9 cellular contexts compared by ENCODE assay signal in genomic region chr16:11251525-11252481, GRCh38. TPM values are rescaled to one million over a fixed set of nuclear protein-coding genes. Genes with fewer than 3 reads are reported as not detected.
DNase-seq lines count a peak whose midpoint lies in the region; TF ChIP-seq lines count a peak whose summit lies in the region.
"Had no signal": no experiment of that assay in that cellular context is flagged by ENCODE, and none has a peak within 500 bp of the region (broad histone marks: within the 10 kb centered on the region; RNA-seq: fewer than 3 reads in every experiment).

No MANE protein-coding gene starts in this region.

- peaks cover 68% of the 10 kb centered on the region for H3K36me3 Mint-ChIP-seq in activated CD4-positive, alpha-beta memory T cell treated with anti-CD3 and anti-CD28 coated beads for 36 hours

- H3K27ac Mint-ChIP-seq in activated CD4-positive, alpha-beta memory T cell treated with anti-CD3 and anti-CD28 coated beads for 36 hours: peak overlapping the region; percentile 97

- H3K27ac ChIP-seq in RWPE1 (no peak overlapping the region), sigmoid colon (no peak overlapping the region)

- H3K36me3 ChIP-seq in sigmoid colon: no peaks in the 10 kb centered on the region

- peaks cover 6% of the 10 kb centered on the region for H3K27me3 Mint-ChIP-seq in activated CD4-positive, alpha-beta memory T cell treated with anti-CD3 and anti-CD28 coated beads for 36 hours

- no peaks in the 10 kb centered on the region for H3K9me3 ChIP-seq in sigmoid colon

- H3K4me3 ChIP-seq in sigmoid colon: no peak overlapping the region

- CTCF ChIA-PET in activated CD4-positive, alpha-beta memory T cell treated with anti-CD3 and anti-CD28 coated beads for 36 hours (lab: Charles Lee): interaction anchor here (0.7 to 3.1 kb wide), 17 partner anchors 14 to 333 kb away, joined by 3 to 29 read pairs (median 4); no protein-coding TSS in a partner anchor
- CTCF ChIA-PET in RWPE1 (lab: Yijun Ruan, JAX): interaction anchor here (0.6 to 1.6 kb wide), 2 partner anchors 69 to 288 kb away, joined by 4 to 6 read pairs; no protein-coding TSS in a partner anchor

- H3K9me3 Mint-ChIP-seq in activated CD4-positive, alpha-beta memory T cell treated with anti-CD3 and anti-CD28 coated beads for 36 hours: peaks cover 2% of the 10 kb centered on the region

- intact Hi-C loops in activated CD4-positive, alpha-beta memory T cell treated with anti-CD3 and anti-CD28 coated beads for 36 hours (cut with micrococcal nuclease): loop anchor here (1.0 to 5.0 kb wide), 8 partner anchors 18 to 288 kb away; no protein-coding TSS in a partner anchor
- intact Hi-C loops in sigmoid colon (cut with DNase I): loop anchor here (10.0 kb wide), 2 partner anchors 117 to 507 kb away; partner anchors contain the start of gene NUBP1

- H3K4me1 ChIP-seq in sigmoid colon: peaks cover 0 to 27% (median 14%) of the 10 kb centered on the region in 4 donors

- WGBS in sigmoid colon, 2 donors: 65 to 77% methylated on average over 18 of the region's 18 CpGs

- peak; percentile 91 for DNase-seq in activated CD4-positive, alpha-beta memory T cell treated with anti-CD3 and anti-CD28 coated beads for 36 hours
- DNase-seq in erythroblast (lab: John Stamatoyannopoulos, UW) (peak in 1 of 2 experiments; percentile 28), RWPE1 (ENCODE audit: low spot score) (no peak), sigmoid colon (no peak), hypothalamus (lab: John Stamatoyannopoulos, UW) (no peak), superior temporal gyrus (ENCODE audit: extremely low spot score) (no peak)
- peak; percentile 62 to 64 for DNase-seq in stimulated activated CD8-positive, alpha-beta memory T cell treated with anti-CD3 and anti-CD28 coated beads, Interleukin-15, amount 100 ng/mL, for 4 hours (ENCODE audit: low read depth in 2 of 2)

- TF ChIP-seq EP300 in sigmoid colon (IDR thresholded peaks at IDR 0.05): no peak

- peak overlapping the region; percentile 98 for H3K4me3 Mint-ChIP-seq in activated CD4-positive, alpha-beta memory T cell treated with anti-CD3 and anti-CD28 coated beads for 36 hours

- peaks cover 51% of the 10 kb centered on the region for H3K4me1 Mint-ChIP-seq in activated CD4-positive, alpha-beta memory T cell treated with anti-CD3 and anti-CD28 coated beads for 36 hours (ENCODE audit: low read depth)

- no peaks in the 10 kb centered on the region for H3K27me3 ChIP-seq in sigmoid colon

- TF ChIP-seq POLR2A in GM19193 (IDR thresholded peaks at IDR 0.05; ENCODE audit: extremely low read depth, insufficient read depth, insufficient read length): peak; percentile 52
- peak; percentile 60 for TF ChIP-seq POLR2A in erythroblast (IDR thresholded peaks at IDR 0.05; ENCODE audit: low read length)
- no peak for TF ChIP-seq POLR2A in sigmoid colon (IDR thresholded peaks at IDR 0.05)

- TF ChIP-seq CTCF in RWPE1 (conservative IDR thresholded peaks at IDR 0.05; ENCODE audit: low read depth) (no peak), sigmoid colon (IDR thresholded peaks at IDR 0.05) (no peak)

- POLR2A ChIA-PET in activated CD4-positive, alpha-beta memory T cell treated with anti-CD3 and anti-CD28 coated beads for 36 hours (lab: Charles Lee): interaction anchor here (0.6 to 7.4 kb wide), 34 partner anchors 11 to 311 kb away, joined by 3 to 129 read pairs (median 4); no protein-coding TSS in a partner anchor
- POLR2A ChIA-PET in RWPE1 (lab: Yijun Ruan, JAX; ENCODE audit: low non-redundant PET): interaction anchor here (0.6 kb wide), 1 partner anchor 74 kb away, joined by 4 read pairs; no protein-coding TSS in a partner anchor

RNA-seq across cellular contexts. Expression of gene SOCS1, which starts 4.2 kb away (rescaled TPM):
- total RNA-seq in activated CD4-positive, alpha-beta memory T cell treated with anti-CD3 and anti-CD28 coated beads for 36 hours: 100 to 1,000 TPM; 146 to 152 TPM
- 1 to 10 TPM in 3 of 4 donors, under 1 TPM in 1; 0.66 to 8.8 (median 3.4) TPM for total RNA-seq in sigmoid colon
- polyA plus RNA-seq in sigmoid colon: 10 to 100 TPM in 1 of 3 donors, 1 to 10 TPM in 1, not detected in 1; 3.9 to 26.4 TPM

RNA-seq across cellular contexts. Expression of gene TNP2, which starts 17.3 kb away (rescaled TPM):
- not detected for total RNA-seq in activated CD4-positive, alpha-beta memory T cell treated with anti-CD3 and anti-CD28 coated beads for 36 hours
- total RNA-seq in sigmoid colon: not detected
- not detected for polyA plus RNA-seq in sigmoid colon
- total RNA-seq: subcutaneous adipose tissue had no signal

RNA-seq across cellular contexts. Expression of gene PRM3, which starts 21.6 kb away (rescaled TPM):
- total RNA-seq in activated CD4-positive, alpha-beta memory T cell treated with anti-CD3 and anti-CD28 coated beads for 36 hours: not detected
- total RNA-seq in sigmoid colon: not detected
- not detected for polyA plus RNA-seq in sigmoid colon
- total RNA-seq: subcutaneous adipose tissue had no signal

RNA-seq across cellular contexts. Expression of gene PRM2, which starts 24.5 kb away (rescaled TPM):
- not detected for total RNA-seq in activated CD4-positive, alpha-beta memory T cell treated with anti-CD3 and anti-CD28 coated beads for 36 hours
- not detected for total RNA-seq in sigmoid colon
- not detected for polyA plus RNA-seq in sigmoid colon
- total RNA-seq: subcutaneous adipose tissue had no signal

RNA-seq across cellular contexts. Expression of gene PRM1, which starts 29.3 kb away (rescaled TPM):
- not detected for total RNA-seq in activated CD4-positive, alpha-beta memory T cell treated with anti-CD3 and anti-CD28 coated beads for 36 hours
- not detected for total RNA-seq in sigmoid colon
- not detected for polyA plus RNA-seq in sigmoid colon
- total RNA-seq: subcutaneous adipose tissue had no signal

Comparison
In these comparisons a context has a peak if more than half of its experiments do, and no peak if none do; other contexts are left out.
1. POLR2A ChIP-seq: peak in GM19193 (single experiment) and erythroblast (single experiment); none in sigmoid colon (0 of 2).
2. DNase-seq: peak in activated CD4-positive, alpha-beta memory T cell treated with anti-CD3 and anti-CD28 coated beads for 36 hours (single experiment) and stimulated activated CD8-positive, alpha-beta memory T cell treated with anti-CD3 and anti-CD28 coated beads, Interleukin-15, amount 100 ng/mL, for 4 hours (2 of 2); none in RWPE1 (single experiment), sigmoid colon (single experiment), hypothalamus (0 of 51) and superior temporal gyrus (single experiment).
3. RNA of gene SOCS1, which starts 4.2 kb away (total RNA-seq): 146 to 152 TPM in activated CD4-positive, alpha-beta memory T cell treated with anti-CD3 and anti-CD28 coated beads for 36 hours; 0.66 to 8.8 TPM in sigmoid colon; every median in the first group is over 10 times any median in the second.